Comparison of ENCODE assay signal across 9 cellular contexts in the genomic region with DNA sequence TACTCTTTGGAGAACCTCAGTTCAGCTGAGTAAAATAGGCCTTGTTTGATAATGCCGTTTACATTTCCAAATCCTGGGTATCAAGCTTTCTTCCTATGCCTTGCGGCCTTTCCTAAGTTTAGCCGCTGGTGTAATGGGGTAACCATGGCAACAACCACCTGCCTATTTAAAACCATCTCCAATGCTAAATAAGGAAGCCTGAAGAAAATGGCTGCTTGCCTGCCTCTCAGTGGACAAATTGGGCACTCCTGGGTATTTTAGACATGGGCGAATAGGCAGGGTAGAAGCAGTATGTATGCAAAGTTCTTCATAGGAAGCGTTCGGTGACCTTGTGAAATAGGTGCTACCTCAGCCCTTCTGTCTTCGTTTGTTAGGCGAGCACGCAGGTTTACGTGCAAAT.
A peak's percentile ranks its signal among the peaks of the same experiment; 100 is the strongest.
DNase-seq lines count a peak whose midpoint lies in the region; ATAC-seq, FAIRE-seq and TF ChIP-seq lines count a peak whose summit lies in the region.
"Had no signal": no experiment of that assay in that cellular context is flagged by ENCODE, and none has a peak within 500 bp of the region (broad histone marks: within the 10 kb centered on the region; RNA-seq: fewer than 3 reads in every experiment).

No MANE protein-coding gene starts in this region.

- H2AFZ ChIP-seq in GM23338 = no peak overlapping the region
- no peak overlapping the region for H2AFZ ChIP-seq in K562 (ENCODE audit: low read depth, low read length)

- no peak overlapping the region for H3K4me3 Mint-ChIP-seq in GM23338
- no peak overlapping the region for H3K4me3 Mint-ChIP-seq in activated T-helper 1 cell treated with anti-CD3 and anti-CD28 coated beads, Interleukin-12 subunit alpha, Interleukin-12 subunit beta, Interleukin-2, Interleukin-4 antibody, amounts not matched to agents 30 ng/mL and 10 ng/mL and 1 ng/mL, durations not matched to agents 14 hours and 24 hours and 36 hours

- no peak overlapping the region for H3K4me3 ChIP-seq in GM23338
- H3K4me3 ChIP-seq in K562 = no peak overlapping the region
- no peak overlapping the region for H3K4me3 ChIP-seq in testis
- H3K4me3 ChIP-seq: SJSA1 had no signal

- H3K36me3 ChIP-seq in GM23338 (ENCODE audit: insufficient read depth) (no peaks in the 10 kb centered on the region), K562 (ENCODE audit: control insufficient read depth, insufficient read depth, low read length) (no peaks in the 10 kb centered on the region), testis (ENCODE audit: low read depth, missing control alignments) (no peaks in the 10 kb centered on the region)
- H3K36me3 ChIP-seq: SJSA1 had no signal

- no TSS peak for BruUV-seq in K562 (replicated peaks; lab: Mats Ljungman, UMichigan)

- TF ChIP-seq RAD21 in K562 (CRISPR knock-in tag; conservative IDR thresholded peaks at IDR 0.05 in 1 of 2, IDR thresholded peaks at IDR 0.05 in 1 of 2) = peak in 1 of 2 experiments; percentile 23; a peak in 1 of 4 replicates

- H3K27me3 ChIP-seq in GM23338 (ENCODE audit: insufficient read depth) (no peaks in the 10 kb centered on the region), K562 (ENCODE audit: control insufficient read depth in 2 of 2, insufficient read depth in 2 of 2, low read length in 2 of 2) (peaks cover 11 to 19% of the 10 kb centered on the region in 2 experiments; a peak in 4 of 5 replicates), testis (no peaks in the 10 kb centered on the region)
- H3K27me3 ChIP-seq: SJSA1 had no signal

- peaks cover 17% of the 10 kb centered on the region for H3K27me3 Mint-ChIP-seq in GM23338 (ENCODE audit: insufficient read depth, low read depth, poor library complexity)
- peaks cover 16% of the 10 kb centered on the region for H3K27me3 Mint-ChIP-seq in activated T-helper 1 cell treated with anti-CD3 and anti-CD28 coated beads, Interleukin-12 subunit alpha, Interleukin-12 subunit beta, Interleukin-2, Interleukin-4 antibody, amounts not matched to agents 30 ng/mL and 10 ng/mL and 1 ng/mL, durations not matched to agents 14 hours and 24 hours and 36 hours (ENCODE audit: insufficient read depth)

- CTCF ChIA-PET in K562 (lab: Yijun Ruan, JAX; ENCODE audit: low intra/inter-chr PET ratio) = interaction anchor here (0.6 kb wide), 1 partner anchor 301 kb away, joined by 4 read pairs; no protein-coding TSS in a partner anchor

- H3K9me2 ChIP-seq in GM23338 (ENCODE audit: insufficient read depth) = peaks cover 5% of the 10 kb centered on the region; the same call in 1 of the 2 replicates

- ATAC-seq in GM23338 = peak; percentile 18
- no peak for ATAC-seq in K562

- no peaks in the 10 kb centered on the region for H3K9me3 ChIP-seq in K562 (replicated peaks; ENCODE audit: control insufficient read depth, insufficient read depth, low read depth, low read length)
- H3K9me3 ChIP-seq in testis = no peaks in the 10 kb centered on the region
- H3K9me3 ChIP-seq: SJSA1 had no signal

- H3K79me2 ChIP-seq in GM23338 (replicated peaks; ENCODE audit: insufficient read depth) = no peaks in the 10 kb centered on the region
- no peaks in the 10 kb centered on the region for H3K79me2 ChIP-seq in K562 (ENCODE audit: control insufficient read depth, insufficient read depth, low read length)

- peak; percentile 94 for DNase-seq in GM23338 (ENCODE audit: low spot score)
- peak; percentile 73 for DNase-seq in NCI-H1105 treated with DMSO at 0.1 percent for 48 hours (lab: John Stamatoyannopoulos, UW)
- DNase-seq in K562 (ENCODE audit: extremely low read depth in 1 of 4, low spot score in 3 of 4) = no peak
- peak; percentile 78 for DNase-seq in left kidney (ENCODE audit: low read depth, low spot score)
- no peak for DNase-seq in activated T-helper 1 cell treated with anti-CD3 and anti-CD28 coated beads, Interleukin-12 subunit alpha, Interleukin-12 subunit beta, Interleukin-2, Interleukin-4 antibody, amounts not matched to agents 30 ng/mL and 10 ng/mL and 1 ng/mL, durations not matched to agents 14 hours and 24 hours and 36 hours (ENCODE audit: low spot score)
- DNase-seq in testis = no peak
- DNase-seq in T1000 (lab: John Stamatoyannopoulos, UW) = no peak
- DNase-seq in hepatic stellate cell (ENCODE audit: low spot score) = no peak

- H3K9ac ChIP-seq in K562 (ENCODE audit: insufficient read depth in 1 of 2, low read depth in 2 of 2, low read length in 2 of 2) = no peak overlapping the region

- no peak for TF ChIP-seq EP300 in K562 (IDR thresholded peaks at IDR 0.05; ENCODE audit: low read length)

- no peaks in the 10 kb centered on the region; the same call in 1 of the 2 replicates for H3K4me1 ChIP-seq in GM23338 (ENCODE audit: insufficient read depth)
- H3K4me1 ChIP-seq in K562 (replicated peaks in 1 of 2; ENCODE audit: control insufficient read depth in 2 of 2, insufficient read depth in 2 of 2, low read length in 2 of 2) = peaks cover 7 to 10% of the 10 kb centered on the region in 2 experiments; a peak in 4 of 5 replicates
- no peaks in the 10 kb centered on the region for H3K4me1 ChIP-seq in testis
- H3K4me1 ChIP-seq: SJSA1 had no signal

- H3K27ac Mint-ChIP-seq in GM23338 = no peak overlapping the region
- no peak overlapping the region for H3K27ac Mint-ChIP-seq in activated T-helper 1 cell treated with anti-CD3 and anti-CD28 coated beads, Interleukin-12 subunit alpha, Interleukin-12 subunit beta, Interleukin-2, Interleukin-4 antibody, amounts not matched to agents 30 ng/mL and 10 ng/mL and 1 ng/mL, durations not matched to agents 14 hours and 24 hours and 36 hours

- no peaks in the 10 kb centered on the region for H3K36me3 Mint-ChIP-seq in GM23338 (ENCODE audit: low read depth)
- H3K36me3 Mint-ChIP-seq in activated T-helper 1 cell treated with anti-CD3 and anti-CD28 coated beads, Interleukin-12 subunit alpha, Interleukin-12 subunit beta, Interleukin-2, Interleukin-4 antibody, amounts not matched to agents 30 ng/mL and 10 ng/mL and 1 ng/mL, durations not matched to agents 14 hours and 24 hours and 36 hours (ENCODE audit: low read depth) = no peaks in the 10 kb centered on the region

- peaks cover 20% of the 10 kb centered on the region for H3K4me1 Mint-ChIP-seq in GM23338
- H3K4me1 Mint-ChIP-seq in activated T-helper 1 cell treated with anti-CD3 and anti-CD28 coated beads, Interleukin-12 subunit alpha, Interleukin-12 subunit beta, Interleukin-2, Interleukin-4 antibody, amounts not matched to agents 30 ng/mL and 10 ng/mL and 1 ng/mL, durations not matched to agents 14 hours and 24 hours and 36 hours (ENCODE audit: low read depth) = peaks cover 13% of the 10 kb centered on the region

- no peaks in the 10 kb centered on the region for H3K9me1 ChIP-seq in K562 (ENCODE audit: control insufficient read depth, insufficient read depth, low read length)

- intact Hi-C loops in K562 (cut with micrococcal nuclease) (no loop called here), testis (cut with DNase I; ENCODE audit: low total_unique reads) (no loop called here)
- intact Hi-C loops in activated T-helper 1 cell treated with anti-CD3 and anti-CD28 coated beads, Interleukin-12 subunit alpha, Interleukin-12 subunit beta, Interleukin-2, Interleukin-4 antibody, amounts not matched to agents 30 ng/mL and 10 ng/mL and 1 ng/mL, durations not matched to agents 14 hours and 24 hours and 36 hours (cut with micrococcal nuclease) = no loop called here

- WGBS in K562 (ENCODE audit: insufficient coverage, low coverage, missing lambda C conversion rate) = 45% methylated on average over 10 of the region's 10 CpGs
- 87 to 91% methylated on average over 10 of the region's 10 CpGs for WGBS in testis, 2 donors

- no peak for FAIRE-seq in K562 (lab: Jason Lieb, UNC)

- H3K27ac ChIP-seq in GM23338 (ENCODE audit: low read depth) (no peak overlapping the region), K562 (ENCODE audit: extremely low read depth, low read depth, low read length) (no peak overlapping the region), testis (no peak overlapping the region)
- H3K27ac ChIP-seq: SJSA1 had no signal

- no peak for TF ChIP-seq POLR2A in K562 (conservative IDR thresholded peaks at IDR 0.05)
- no peak for TF ChIP-seq POLR2A in testis (IDR thresholded peaks at IDR 0.05)

- H3K4me2 ChIP-seq in GM23338 = no peak overlapping the region
- H3K4me2 ChIP-seq in K562 (ENCODE audit: insufficient read depth, low read length) = no peak overlapping the region

- H4K20me1 ChIP-seq in GM23338 (replicated peaks; ENCODE audit: insufficient read depth) (no peaks in the 10 kb centered on the region), K562 (replicated peaks; ENCODE audit: control insufficient read depth, insufficient read depth, low read length) (0 out of 2 replicates have a peak, but pooled peaks cover 2% of the 10 kb centered on the region)

- no peaks in the 10 kb centered on the region for H3K9me3 Mint-ChIP-seq in GM23338
- no peaks in the 10 kb centered on the region for H3K9me3 Mint-ChIP-seq in activated T-helper 1 cell treated with anti-CD3 and anti-CD28 coated beads, Interleukin-12 subunit alpha, Interleukin-12 subunit beta, Interleukin-2, Interleukin-4 antibody, amounts not matched to agents 30 ng/mL and 10 ng/mL and 1 ng/mL, durations not matched to agents 14 hours and 24 hours and 36 hours

- POLR2A ChIA-PET in K562 (lab: Yijun Ruan, JAX) = no interaction called here

- TF ChIP-seq CTCF in GM23338 (conservative IDR thresholded peaks at IDR 0.05; ENCODE audit: low read depth in 2 of 2) (peak; percentile 47 to 59), K562 (IDR thresholded peaks at IDR 0.05 in 2 of 3, conservative IDR thresholded peaks at IDR 0.05 in 1 of 3; ENCODE audit: insufficient read depth in 2 of 3, low read depth in 1 of 3, low read length in 3 of 3) (no peak), testis (IDR thresholded peaks at IDR 0.05) (no peak)

- in situ Hi-C loops in K562 (cut with MboI) = no loop called here

- H3F3A ChIP-seq in GM23338 (replicated peaks; ENCODE audit: low read depth) = no peaks in the 10 kb centered on the region

TF ChIP-seq in GM23338, 12 proteins besides CTCF, POLR2A, EP300 and RAD21 (continues in another document):
- no peak for TF ChIP-seq STAT1 (IDR thresholded peaks at IDR 0.05; ENCODE audit: unreplicated experiment)
- no peak for TF ChIP-seq JUNB (IDR thresholded peaks at IDR 0.05; ENCODE audit: unreplicated experiment)
- no peak for TF ChIP-seq POLR2AphosphoS5 (IDR thresholded peaks at IDR 0.05; ENCODE audit: low read depth)
- TF ChIP-seq EZH2 (IDR thresholded peaks at IDR 0.05; ENCODE audit: low read depth, unreplicated experiment) = no peak
- no peak for TF ChIP-seq EZH2phosphoT487 (IDR thresholded peaks at IDR 0.05; ENCODE audit: unreplicated experiment)
- TF ChIP-seq CREB1 (CRISPR knock-in tag; IDR thresholded peaks at IDR 0.05; ENCODE audit: low read depth) = no peak

TF ChIP-seq in K562, 482 proteins besides CTCF, POLR2A, EP300 and RAD21:
- TF ChIP-seq ZNF134 (CRISPR knock-in tag; conservative IDR thresholded peaks at IDR 0.05) (no peak), CSDE1 (IDR thresholded peaks at IDR 0.05) (peak in 1 of 2 experiments; percentile 56; a peak in 1 of 4 replicates), RFX1 (IDR thresholded peaks at IDR 0.05) (peak; percentile 93), MEF2A (IDR thresholded peaks at IDR 0.05; ENCODE audit: control insufficient read depth, low read depth, low read length) (0 out of 2 replicates have a peak, but pooled peaks have one; percentile 16)

Comparison
In these comparisons a context has a peak if more than half of its experiments do, and no peak if none do; other contexts are left out.
1. DNase-seq: peak in GM23338 (single experiment), NCI-H1105 treated with DMSO at 0.1 percent for 48 hours (single experiment) and left kidney (single experiment); none in K562 (0 of 4), activated T-helper 1 cell treated with anti-CD3 and anti-CD28 coated beads, Interleukin-12 subunit alpha, Interleukin-12 subunit beta, Interleukin-2, Interleukin-4 antibody, amounts not matched to agents 30 ng/mL and 10 ng/mL and 1 ng/mL, durations not matched to agents 14 hours and 24 hours and 36 hours (single experiment), testis (single experiment), T1000 (single experiment) and hepatic stellate cell (single experiment).
2. CTCF ChIP-seq: peak in GM23338 (2 of 2); none in K562 (0 of 3) and testis (0 of 3).